22 cellular contexts compared by ENCODE assay signal in genomic region chr1:201692307-201693018, GRCh38.
"Had no signal": no experiment of that assay in that cellular context is flagged by ENCODE, and none has a peak within 500 bp of the region (broad histone marks: within the 10 kb centered on the region; RNA-seq: fewer than 3 reads in every experiment).

No MANE protein-coding gene starts in this region.

- H3K27ac ChIP-seq: body of pancreas, gastroesophageal sphincter, parathyroid adenoma, skin epidermis, tibial nerve, uterus had no signal

- H3K4me1 Mint-ChIP-seq: activated B cell treated with CpG ODN at 0.5 μM for 24 hours; activated naive CD8-positive, alpha-beta T cell treated with anti-CD3 and anti-CD28 coated beads for 36 hours; naive B cell had no signal

- H3K9ac ChIP-seq: parathyroid adenoma had no signal

- H3K27me3 ChIP-seq: body of pancreas, gastroesophageal sphincter, tibial nerve, uterus had no signal

- H3K9me3 Mint-ChIP-seq: activated B cell treated with CpG ODN at 0.5 μM for 24 hours; dendritic cell treated with granulocyte-macrophage colony-stimulating factor and Interleukin-4, amounts not matched to agents 40 ng/mL and 50 ng/mL, for 4 days had no signal

- H3K36me3 Mint-ChIP-seq: activated naive CD8-positive, alpha-beta T cell treated with anti-CD3 and anti-CD28 coated beads for 36 hours; naive B cell had no signal

- H3K79me2 ChIP-seq: parathyroid adenoma had no signal

- H3K4me3 Mint-ChIP-seq: activated B cell treated with CpG ODN at 0.5 μM for 24 hours; activated naive CD8-positive, alpha-beta T cell treated with anti-CD3 and anti-CD28 coated beads for 36 hours; dendritic cell treated with granulocyte-macrophage colony-stimulating factor and Interleukin-4, amounts not matched to agents 40 ng/mL and 50 ng/mL, for 4 days; naive B cell had no signal

- H3K27ac Mint-ChIP-seq: activated B cell treated with CpG ODN at 0.5 μM for 24 hours; activated naive CD8-positive, alpha-beta T cell treated with anti-CD3 and anti-CD28 coated beads for 36 hours; dendritic cell treated with granulocyte-macrophage colony-stimulating factor and Interleukin-4, amounts not matched to agents 40 ng/mL and 50 ng/mL, for 4 days; naive B cell had no signal

- FAIRE-seq: islet of Langerhans had no signal

- H3K4me1 ChIP-seq: body of pancreas, parathyroid adenoma had no signal

- H3K9me3 ChIP-seq: body of pancreas, gastroesophageal sphincter, tibial nerve, uterus had no signal

- H3K36me3 ChIP-seq: gastroesophageal sphincter, tibial nerve, uterus had no signal

- ATAC-seq: body of pancreas, gastroesophageal sphincter had no signal

- DNase-seq: activated B cell treated with CpG ODN at 0.5 μM for 24 hours; activated CD4-positive, alpha-beta T cell treated with anti-CD3 and anti-CD28 coated beads for 48 hours; activated CD8-positive, alpha-beta memory T cell treated with anti-CD3 and anti-CD28 coated beads, Interleukin-2, amount 50 U/mL, for 48 hours; activated gamma-delta T cell treated with Interleukin-2 at 50 U/mL for 16 hours; activated naive CD8-positive, alpha-beta T cell treated with anti-CD3 and anti-CD28 coated beads for 36 hours; amygdala; body of pancreas; effector memory CD4-positive, alpha-beta T cell; mammary epithelial cell; naive B cell; stimulated activated CD4-positive, alpha-beta T cell treated with anti-CD3 and anti-CD28 coated beads, Interleukin-4, amount 100 ng/mL, for 4 hours; stimulated activated CD8-positive, alpha-beta memory T cell treated with anti-CD3 and anti-CD28 coated beads, Interleukin-4, amount 100 ng/mL, for 48 hours; stimulated activated naive CD4-positive, alpha-beta T cell treated with Interleukin-2 at 50 U/mL for 16 hours; substantia nigra; T-helper 2 cell; uterus had no signal

- H2AFZ ChIP-seq: parathyroid adenoma had no signal

- H3K27me3 Mint-ChIP-seq: activated naive CD8-positive, alpha-beta T cell treated with anti-CD3 and anti-CD28 coated beads for 36 hours; dendritic cell treated with granulocyte-macrophage colony-stimulating factor and Interleukin-4, amounts not matched to agents 40 ng/mL and 50 ng/mL, for 4 days had no signal

- H3K4me3 ChIP-seq: body of pancreas, gastroesophageal sphincter, skin epidermis, tibial nerve, uterus had no signal
